ENCODE assay signal across 1 cellular context in the genomic region with DNA sequence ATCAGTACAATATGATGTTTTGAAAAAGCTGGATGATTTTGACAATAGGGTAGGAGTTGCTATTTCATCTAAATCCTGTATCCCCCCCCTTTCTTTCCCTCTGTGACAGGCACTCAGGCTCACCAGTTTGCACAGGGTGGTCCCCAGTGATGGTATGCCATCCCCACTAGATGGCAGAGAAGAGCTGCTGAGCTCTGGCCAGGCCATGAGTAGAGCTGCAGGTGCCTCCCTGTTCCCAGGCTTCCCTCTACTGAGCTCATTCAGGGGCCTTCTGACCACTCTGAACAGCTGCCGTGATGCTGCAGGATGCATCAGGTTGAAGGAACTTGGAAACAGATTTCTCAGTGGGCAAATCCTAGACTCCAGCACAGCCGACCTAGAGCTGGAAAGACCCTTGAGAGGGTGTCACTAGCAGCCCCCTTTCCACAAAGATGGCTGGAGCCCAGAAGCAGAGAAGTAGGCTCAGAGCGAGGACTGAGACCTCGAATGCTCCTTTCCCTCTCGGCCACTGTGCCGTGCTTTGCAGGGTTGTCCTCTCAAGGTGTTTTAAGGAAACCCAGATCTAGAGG.
TF ChIP-seq lines count a peak whose summit lies in the region.

No MANE protein-coding gene starts in this region.

TF ChIP-seq in HepG2, 621 proteins besides CTCF, POLR2A, EP300 and RAD21 (continued from another document and continues in another):
- TF ChIP-seq CREM (IDR thresholded peaks at IDR 0.05), result no peak
- TF ChIP-seq CREM (CRISPR knock-in tag; IDR thresholded peaks at IDR 0.05), result no peak
- TF ChIP-seq GTF3A (CRISPR knock-in tag; conservative IDR thresholded peaks at IDR 0.05), result no peak
- TF ChIP-seq, protein P1, sequence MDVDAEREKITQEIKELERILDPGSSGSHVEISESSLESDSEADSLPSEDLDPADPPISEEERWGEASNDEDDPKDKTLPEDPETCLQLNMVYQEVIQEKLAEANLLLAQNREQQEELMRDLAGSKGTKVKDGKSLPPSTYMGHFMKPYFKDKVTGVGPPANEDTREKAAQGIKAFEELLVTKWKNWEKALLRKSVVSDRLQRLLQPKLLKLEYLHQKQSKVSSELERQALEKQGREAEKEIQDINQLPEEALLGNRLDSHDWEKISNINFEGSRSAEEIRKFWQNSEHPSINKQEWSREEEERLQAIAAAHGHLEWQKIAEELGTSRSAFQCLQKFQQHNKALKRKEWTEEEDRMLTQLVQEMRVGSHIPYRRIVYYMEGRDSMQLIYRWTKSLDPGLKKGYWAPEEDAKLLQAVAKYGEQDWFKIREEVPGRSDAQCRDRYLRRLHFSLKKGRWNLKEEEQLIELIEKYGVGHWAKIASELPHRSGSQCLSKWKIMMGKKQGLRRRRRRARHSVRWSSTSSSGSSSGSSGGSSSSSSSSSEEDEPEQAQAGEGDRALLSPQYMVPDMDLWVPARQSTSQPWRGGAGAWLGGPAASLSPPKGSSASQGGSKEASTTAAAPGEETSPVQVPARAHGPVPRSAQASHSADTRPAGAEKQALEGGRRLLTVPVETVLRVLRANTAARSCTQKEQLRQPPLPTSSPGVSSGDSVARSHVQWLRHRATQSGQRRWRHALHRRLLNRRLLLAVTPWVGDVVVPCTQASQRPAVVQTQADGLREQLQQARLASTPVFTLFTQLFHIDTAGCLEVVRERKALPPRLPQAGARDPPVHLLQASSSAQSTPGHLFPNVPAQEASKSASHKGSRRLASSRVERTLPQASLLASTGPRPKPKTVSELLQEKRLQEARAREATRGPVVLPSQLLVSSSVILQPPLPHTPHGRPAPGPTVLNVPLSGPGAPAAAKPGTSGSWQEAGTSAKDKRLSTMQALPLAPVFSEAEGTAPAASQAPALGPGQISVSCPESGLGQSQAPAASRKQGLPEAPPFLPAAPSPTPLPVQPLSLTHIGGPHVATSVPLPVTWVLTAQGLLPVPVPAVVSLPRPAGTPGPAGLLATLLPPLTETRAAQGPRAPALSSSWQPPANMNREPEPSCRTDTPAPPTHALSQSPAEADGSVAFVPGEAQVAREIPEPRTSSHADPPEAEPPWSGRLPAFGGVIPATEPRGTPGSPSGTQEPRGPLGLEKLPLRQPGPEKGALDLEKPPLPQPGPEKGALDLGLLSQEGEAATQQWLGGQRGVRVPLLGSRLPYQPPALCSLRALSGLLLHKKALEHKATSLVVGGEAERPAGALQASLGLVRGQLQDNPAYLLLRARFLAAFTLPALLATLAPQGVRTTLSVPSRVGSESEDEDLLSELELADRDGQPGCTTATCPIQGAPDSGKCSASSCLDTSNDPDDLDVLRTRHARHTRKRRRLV (CRISPR knock-in tag; IDR thresholded peaks at IDR 0.05), result no peak
- TF ChIP-seq SYNCRIP (IDR thresholded peaks at IDR 0.05; ENCODE audit: insufficient read depth, low read depth, low read length), result no peak
- TF ChIP-seq HDAC6 (IDR thresholded peaks at IDR 0.05; ENCODE audit: low read depth, low read length), result no peak
- no peak for TF ChIP-seq ZNF251 (CRISPR knock-in tag; IDR thresholded peaks at IDR 0.05)
- no peak for TF ChIP-seq THYN1 (CRISPR knock-in tag; IDR thresholded peaks at IDR 0.05; ENCODE audit: borderline replicate concordance, low read depth)
- TF ChIP-seq RXRA (CRISPR knock-in tag; IDR thresholded peaks at IDR 0.05), result no peak
- TF ChIP-seq TARDBP (CRISPR knock-in tag; IDR thresholded peaks at IDR 0.05), result no peak
- TF ChIP-seq, protein P2, sequence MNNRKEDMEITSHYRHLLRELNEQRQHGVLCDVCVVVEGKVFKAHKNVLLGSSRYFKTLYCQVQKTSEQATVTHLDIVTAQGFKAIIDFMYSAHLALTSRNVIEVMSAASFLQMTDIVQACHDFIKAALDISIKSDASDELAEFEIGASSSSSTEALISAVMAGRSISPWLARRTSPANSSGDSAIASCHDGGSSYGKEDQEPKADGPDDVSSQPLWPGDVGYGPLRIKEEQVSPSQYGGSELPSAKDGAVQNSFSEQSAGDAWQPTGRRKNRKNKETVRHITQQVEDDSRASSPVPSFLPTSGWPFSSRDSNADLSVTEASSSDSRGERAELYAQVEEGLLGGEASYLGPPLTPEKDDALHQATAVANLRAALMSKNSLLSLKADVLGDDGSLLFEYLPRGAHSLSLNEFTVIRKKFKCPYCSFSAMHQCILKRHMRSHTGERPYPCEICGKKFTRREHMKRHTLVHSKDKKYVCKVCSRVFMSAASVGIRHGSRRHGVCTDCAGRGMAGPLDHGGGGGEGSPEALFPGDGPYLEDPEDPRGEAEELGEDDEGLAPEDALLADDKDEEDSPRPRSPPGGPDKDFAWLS (CRISPR knock-in tag; IDR thresholded peaks at IDR 0.05; ENCODE audit: borderline replicate concordance), result no peak
- 0 out of 2 replicates have a peak, but pooled peaks have one; percentile 13 for TF ChIP-seq PITX1 (CRISPR knock-in tag; IDR thresholded peaks at IDR 0.05)
- TF ChIP-seq CENPT (CRISPR knock-in tag; IDR thresholded peaks at IDR 0.05; ENCODE audit: low read depth), result no peak
- no peak for TF ChIP-seq SNRNP70 (IDR thresholded peaks at IDR 0.05; ENCODE audit: low read depth, low read length)
- TF ChIP-seq ARNT2 (CRISPR knock-in tag; IDR thresholded peaks at IDR 0.05; ENCODE audit: low read depth), result no peak
- TF ChIP-seq PPARG (CRISPR knock-in tag; conservative IDR thresholded peaks at IDR 0.05), result no peak
- TF ChIP-seq GATAD1 (CRISPR knock-in tag; IDR thresholded peaks at IDR 0.05), result peak; percentile 20; the same call in 1 of the 2 replicates
- TF ChIP-seq ZNF614 (CRISPR knock-in tag; IDR thresholded peaks at IDR 0.05; ENCODE audit: borderline replicate concordance), result 0 out of 2 replicates have a peak, but pooled peaks have one; percentile 13
- no peak for TF ChIP-seq ZNF230 (CRISPR knock-in tag; IDR thresholded peaks at IDR 0.05)
- TF ChIP-seq YY1 (IDR thresholded peaks at IDR 0.05; ENCODE audit: insufficient read depth, insufficient replicate concordance, low read depth, low read length), result no peak
- TF ChIP-seq FOSL2 (CRISPR knock-in tag; IDR thresholded peaks at IDR 0.05), result peak; percentile 13; the same call in 1 of the 2 replicates
- TF ChIP-seq SMC3 (IDR thresholded peaks at IDR 0.05; ENCODE audit: low read length), result peak; percentile 82
- TF ChIP-seq HIVEP1 (CRISPR knock-in tag; IDR thresholded peaks at IDR 0.05), result no peak
- peak; percentile 46; the same call in 1 of the 2 replicates for TF ChIP-seq REPIN1 (CRISPR knock-in tag; IDR thresholded peaks at IDR 0.05; ENCODE audit: borderline replicate concordance, low read depth)
- TF ChIP-seq SRSF9 (IDR thresholded peaks at IDR 0.05; ENCODE audit: borderline replicate concordance, insufficient read depth, low read depth, low read length, poor library complexity, severe bottlenecking), result no peak
- TF ChIP-seq, protein P3, sequence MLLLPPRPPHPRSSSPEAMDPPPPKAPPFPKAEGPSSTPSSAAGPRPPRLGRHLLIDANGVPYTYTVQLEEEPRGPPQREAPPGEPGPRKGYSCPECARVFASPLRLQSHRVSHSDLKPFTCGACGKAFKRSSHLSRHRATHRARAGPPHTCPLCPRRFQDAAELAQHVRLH (CRISPR knock-in tag; IDR thresholded peaks at IDR 0.05; ENCODE audit: borderline replicate concordance, low read depth), result 0 out of 2 replicates have a peak, but pooled peaks have one; percentile 37
- no peak for TF ChIP-seq CREB1 (IDR thresholded peaks at IDR 0.05)
- no peak for TF ChIP-seq CREB1 (CRISPR knock-in tag; IDR thresholded peaks at IDR 0.05)
- TF ChIP-seq BORCS8-MEF2B (CRISPR knock-in tag; IDR thresholded peaks at IDR 0.05), result 0 out of 2 replicates have a peak, but pooled peaks have one; percentile 35
- TF ChIP-seq, protein P4, sequence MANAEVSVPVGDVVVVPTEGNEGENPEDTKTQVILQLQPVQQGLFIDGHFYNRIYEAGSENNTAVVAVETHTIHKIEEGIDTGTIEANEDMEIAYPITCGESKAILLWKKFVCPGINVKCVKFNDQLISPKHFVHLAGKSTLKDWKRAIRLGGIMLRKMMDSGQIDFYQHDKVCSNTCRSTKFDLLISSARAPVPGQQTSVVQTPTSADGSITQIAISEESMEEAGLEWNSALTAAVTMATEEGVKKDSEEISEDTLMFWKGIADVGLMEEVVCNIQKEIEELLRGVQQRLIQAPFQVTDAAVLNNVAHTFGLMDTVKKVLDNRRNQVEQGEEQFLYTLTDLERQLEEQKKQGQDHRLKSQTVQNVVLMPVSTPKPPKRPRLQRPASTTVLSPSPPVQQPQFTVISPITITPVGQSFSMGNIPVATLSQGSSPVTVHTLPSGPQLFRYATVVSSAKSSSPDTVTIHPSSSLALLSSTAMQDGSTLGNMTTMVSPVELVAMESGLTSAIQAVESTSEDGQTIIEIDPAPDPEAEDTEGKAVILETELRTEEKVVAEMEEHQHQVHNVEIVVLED (CRISPR knock-in tag; IDR thresholded peaks at IDR 0.05; ENCODE audit: borderline replicate concordance), result no peak
- TF ChIP-seq, protein P5, sequence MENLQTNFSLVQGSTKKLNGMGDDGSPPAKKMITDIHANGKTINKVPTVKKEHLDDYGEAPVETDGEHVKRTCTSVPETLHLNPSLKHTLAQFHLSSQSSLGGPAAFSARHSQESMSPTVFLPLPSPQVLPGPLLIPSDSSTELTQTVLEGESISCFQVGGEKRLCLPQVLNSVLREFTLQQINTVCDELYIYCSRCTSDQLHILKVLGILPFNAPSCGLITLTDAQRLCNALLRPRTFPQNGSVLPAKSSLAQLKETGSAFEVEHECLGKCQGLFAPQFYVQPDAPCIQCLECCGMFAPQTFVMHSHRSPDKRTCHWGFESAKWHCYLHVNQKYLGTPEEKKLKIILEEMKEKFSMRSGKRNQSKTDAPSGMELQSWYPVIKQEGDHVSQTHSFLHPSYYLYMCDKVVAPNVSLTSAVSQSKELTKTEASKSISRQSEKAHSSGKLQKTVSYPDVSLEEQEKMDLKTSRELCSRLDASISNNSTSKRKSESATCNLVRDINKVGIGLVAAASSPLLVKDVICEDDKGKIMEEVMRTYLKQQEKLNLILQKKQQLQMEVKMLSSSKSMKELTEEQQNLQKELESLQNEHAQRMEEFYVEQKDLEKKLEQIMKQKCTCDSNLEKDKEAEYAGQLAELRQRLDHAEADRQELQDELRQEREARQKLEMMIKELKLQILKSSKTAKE (CRISPR knock-in tag; IDR thresholded peaks at IDR 0.05; ENCODE audit: borderline replicate concordance), result 0 out of 2 replicates have a peak, but pooled peaks have one; percentile 9
- no peak for TF ChIP-seq NFYC (CRISPR knock-in tag; IDR thresholded peaks at IDR 0.05)
- no peak for TF ChIP-seq CBX1 (IDR thresholded peaks at IDR 0.05; ENCODE audit: low read depth)
- TF ChIP-seq, protein P6, sequence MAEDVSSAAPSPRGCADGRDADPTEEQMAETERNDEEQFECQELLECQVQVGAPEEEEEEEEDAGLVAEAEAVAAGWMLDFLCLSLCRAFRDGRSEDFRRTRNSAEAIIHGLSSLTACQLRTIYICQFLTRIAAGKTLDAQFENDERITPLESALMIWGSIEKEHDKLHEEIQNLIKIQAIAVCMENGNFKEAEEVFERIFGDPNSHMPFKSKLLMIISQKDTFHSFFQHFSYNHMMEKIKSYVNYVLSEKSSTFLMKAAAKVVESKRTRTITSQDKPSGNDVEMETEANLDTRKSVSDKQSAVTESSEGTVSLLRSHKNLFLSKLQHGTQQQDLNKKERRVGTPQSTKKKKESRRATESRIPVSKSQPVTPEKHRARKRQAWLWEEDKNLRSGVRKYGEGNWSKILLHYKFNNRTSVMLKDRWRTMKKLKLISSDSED (CRISPR knock-in tag; IDR thresholded peaks at IDR 0.05), result no peak
- TF ChIP-seq SPEN (CRISPR knock-in tag; IDR thresholded peaks at IDR 0.05; ENCODE audit: low read depth), result no peak
- TF ChIP-seq, protein P7, sequence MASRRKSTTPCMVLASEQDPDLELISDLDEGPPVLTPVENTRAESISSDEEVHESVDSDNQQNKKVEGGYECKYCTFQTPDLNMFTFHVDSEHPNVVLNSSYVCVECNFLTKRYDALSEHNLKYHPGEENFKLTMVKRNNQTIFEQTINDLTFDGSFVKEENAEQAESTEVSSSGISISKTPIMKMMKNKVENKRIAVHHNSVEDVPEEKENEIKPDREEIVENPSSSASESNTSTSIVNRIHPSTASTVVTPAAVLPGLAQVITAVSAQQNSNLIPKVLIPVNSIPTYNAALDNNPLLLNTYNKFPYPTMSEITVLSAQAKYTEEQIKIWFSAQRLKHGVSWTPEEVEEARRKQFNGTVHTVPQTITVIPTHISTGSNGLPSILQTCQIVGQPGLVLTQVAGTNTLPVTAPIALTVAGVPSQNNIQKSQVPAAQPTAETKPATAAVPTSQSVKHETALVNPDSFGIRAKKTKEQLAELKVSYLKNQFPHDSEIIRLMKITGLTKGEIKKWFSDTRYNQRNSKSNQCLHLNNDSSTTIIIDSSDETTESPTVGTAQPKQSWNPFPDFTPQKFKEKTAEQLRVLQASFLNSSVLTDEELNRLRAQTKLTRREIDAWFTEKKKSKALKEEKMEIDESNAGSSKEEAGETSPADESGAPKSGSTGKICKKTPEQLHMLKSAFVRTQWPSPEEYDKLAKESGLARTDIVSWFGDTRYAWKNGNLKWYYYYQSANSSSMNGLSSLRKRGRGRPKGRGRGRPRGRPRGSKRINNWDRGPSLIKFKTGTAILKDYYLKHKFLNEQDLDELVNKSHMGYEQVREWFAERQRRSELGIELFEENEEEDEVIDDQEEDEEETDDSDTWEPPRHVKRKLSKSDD (CRISPR knock-in tag; IDR thresholded peaks at IDR 0.05; ENCODE audit: low read depth), result no peak
- no peak; the same call in 1 of the 2 replicates for TF ChIP-seq MAZ (IDR thresholded peaks at IDR 0.05; ENCODE audit: borderline replicate concordance, low read depth, low read length)
- 0 out of 2 replicates have a peak, but pooled peaks have one; percentile 25 for TF ChIP-seq MAZ (CRISPR knock-in tag; IDR thresholded peaks at IDR 0.05; ENCODE audit: low read depth)
- 0 out of 2 replicates have a peak, but pooled peaks have one; percentile 12 for TF ChIP-seq FOXA3 (CRISPR knock-in tag; IDR thresholded peaks at IDR 0.05)
- TF ChIP-seq HMG20B (CRISPR knock-in tag; conservative IDR thresholded peaks at IDR 0.05), result no peak
- TF ChIP-seq ZNF788 (CRISPR knock-in tag; IDR thresholded peaks at IDR 0.05; ENCODE audit: borderline replicate concordance), result peak; percentile 34; the same call in 1 of the 2 replicates
- TF ChIP-seq SP140L (CRISPR knock-in tag; IDR thresholded peaks at IDR 0.05; ENCODE audit: borderline replicate concordance), result no peak
- no peak for TF ChIP-seq ZNF724P (CRISPR knock-in tag; IDR thresholded peaks at IDR 0.05; ENCODE audit: borderline replicate concordance)
- TF ChIP-seq KMT2A (CRISPR knock-in tag; IDR thresholded peaks at IDR 0.05), result no peak
- TF ChIP-seq, protein P8, sequence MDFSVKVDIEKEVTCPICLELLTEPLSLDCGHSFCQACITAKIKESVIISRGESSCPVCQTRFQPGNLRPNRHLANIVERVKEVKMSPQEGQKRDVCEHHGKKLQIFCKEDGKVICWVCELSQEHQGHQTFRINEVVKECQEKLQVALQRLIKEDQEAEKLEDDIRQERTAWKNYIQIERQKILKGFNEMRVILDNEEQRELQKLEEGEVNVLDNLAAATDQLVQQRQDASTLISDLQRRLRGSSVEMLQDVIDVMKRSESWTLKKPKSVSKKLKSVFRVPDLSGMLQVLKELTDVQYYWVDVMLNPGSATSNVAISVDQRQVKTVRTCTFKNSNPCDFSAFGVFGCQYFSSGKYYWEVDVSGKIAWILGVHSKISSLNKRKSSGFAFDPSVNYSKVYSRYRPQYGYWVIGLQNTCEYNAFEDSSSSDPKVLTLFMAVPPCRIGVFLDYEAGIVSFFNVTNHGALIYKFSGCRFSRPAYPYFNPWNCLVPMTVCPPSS (IDR thresholded peaks at IDR 0.05), result no peak
- no peak for TF ChIP-seq NR2F1 (CRISPR knock-in tag; IDR thresholded peaks at IDR 0.05)
- TF ChIP-seq KDM3A (CRISPR knock-in tag; IDR thresholded peaks at IDR 0.05; ENCODE audit: low read depth), result 0 out of 2 replicates have a peak, but pooled peaks have one; percentile 38
